In the genomic region with DNA sequence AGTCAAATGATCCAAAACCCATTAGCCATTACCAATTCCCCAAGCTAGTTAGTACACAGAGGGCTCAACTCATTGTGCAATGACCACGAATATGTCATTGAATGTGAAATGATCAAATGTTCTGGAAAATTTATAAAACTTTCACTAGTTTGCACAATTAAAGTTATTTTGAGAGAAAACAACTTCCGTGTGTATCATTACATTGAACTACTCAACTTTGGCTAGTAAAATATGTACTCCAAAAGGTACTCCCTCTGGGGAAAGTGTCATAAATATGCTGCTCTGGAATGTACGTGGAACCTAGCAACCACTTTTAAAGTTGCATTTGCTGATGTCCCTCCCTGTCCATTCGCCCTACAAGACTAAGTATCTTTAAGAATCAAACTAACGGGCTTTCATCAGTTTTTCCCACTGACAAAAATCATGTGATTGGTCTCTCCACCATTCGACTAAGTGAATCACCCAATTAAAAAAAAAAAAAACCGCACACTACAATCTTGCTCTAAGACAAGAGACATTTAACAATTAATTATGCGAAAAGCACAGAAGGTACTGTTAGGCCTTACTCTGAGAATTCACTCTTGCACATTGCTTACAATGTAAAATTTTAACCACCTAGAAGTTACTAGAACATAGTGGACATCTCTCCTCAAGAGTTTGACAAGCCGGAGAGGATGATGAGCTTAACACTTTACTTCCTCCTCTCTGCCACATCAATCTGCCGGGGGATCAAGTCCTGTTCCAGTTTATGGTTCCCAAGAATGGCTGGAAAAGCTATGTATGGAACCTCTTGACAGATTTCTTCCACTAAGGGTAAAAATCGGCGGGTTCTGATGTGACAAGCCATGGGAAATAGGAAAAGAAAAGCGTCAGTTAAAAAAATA, we compare ENCODE assay signal across 8 cellular contexts. TPM values are rescaled to one million over a fixed set of nuclear protein-coding genes. Genes with fewer than 3 reads are reported as not detected.
DNase-seq lines count a peak whose midpoint lies in the region; ATAC-seq and TF ChIP-seq lines count a peak whose summit lies in the region.

No MANE protein-coding gene starts in this region.

- H3K9ac ChIP-seq in mucosa of rectum (ENCODE audit: low read depth in 1 of 2, low read length in 2 of 2): peak overlapping the region; percentile 92 to 98

- peak overlapping the region; percentile 98 for H3K4me3 Mint-ChIP-seq in CD4-positive, alpha-beta T cell

- H3K27me3 Mint-ChIP-seq in CD4-positive, alpha-beta T cell: no peaks in the 10 kb centered on the region

- H3K4me1 ChIP-seq in mucosa of rectum (ENCODE audit: control insufficient read depth in 2 of 2, insufficient read depth in 2 of 2, low read length in 2 of 2): peaks cover 25 to 27% of the 10 kb centered on the region in 2 donors

- H3K36me3 Mint-ChIP-seq in CD4-positive, alpha-beta T cell (ENCODE audit: low read depth): peaks cover 42% of the 10 kb centered on the region

- H3K4me3 ChIP-seq in LNCaP clone FGC (ENCODE audit: low read depth, low read length): peak overlapping the region; percentile 91
- H3K4me3 ChIP-seq in cardiac fibroblast (replicated peaks in 1 of 2; ENCODE audit: low read depth in 2 of 2, low read length in 2 of 2): peak overlapping the region; percentile 88 to 94
- peak overlapping the region; percentile 92 to 94 for H3K4me3 ChIP-seq in mucosa of rectum (ENCODE audit: low read length in 2 of 2)

- no peaks in the 10 kb centered on the region for H3K9me3 Mint-ChIP-seq in CD4-positive, alpha-beta T cell

- peak overlapping the region; percentile 89 for H3K27ac Mint-ChIP-seq in CD4-positive, alpha-beta T cell

- H3K36me3 ChIP-seq in mucosa of rectum (ENCODE audit: control insufficient read depth in 2 of 2, insufficient read depth in 2 of 2, low read length in 2 of 2): peaks cover 3 to 4% of the 10 kb centered on the region in 2 donors

- intact Hi-C loops in CD4-positive, alpha-beta T cell (cut with DNase I, micrococcal nuclease): loop anchor here in 1 of 2 experiments (5.0 to 10.0 kb wide), 3 partner anchors 122 to 741 kb away; a partner anchor contains a TSS

- no peak for TF ChIP-seq CTCF in CD4-positive, alpha-beta T cell (IDR thresholded peaks at IDR 0.05)
- no peak for TF ChIP-seq CTCF in LNCaP clone FGC (IDR thresholded peaks at IDR 0.05; ENCODE audit: control insufficient read depth, extremely low read depth, insufficient read depth)
- no peak for TF ChIP-seq CTCF in cardiac fibroblast (IDR thresholded peaks at IDR 0.05; ENCODE audit: low read depth, low read length)

- H3K27me3 ChIP-seq in CD4-positive, alpha-beta T cell (ENCODE audit: control insufficient read depth, insufficient read depth, low read length): no peaks in the 10 kb centered on the region
- no peaks in the 10 kb centered on the region for H3K27me3 ChIP-seq in mucosa of rectum (ENCODE audit: control insufficient read depth in 2 of 2, insufficient read depth in 2 of 2, low read length in 2 of 2)

- peaks cover 46% of the 10 kb centered on the region for H3K4me1 Mint-ChIP-seq in CD4-positive, alpha-beta T cell (ENCODE audit: low read depth)

- CTCF ChIA-PET in CD4-positive, alpha-beta T cell (lab: Charles Lee): interaction anchor here (2.4 kb wide), 1 partner anchor 12 kb away, joined by 11 read pairs; no protein-coding TSS in a partner anchor

- no peak overlapping the region for H3K27ac ChIP-seq in CD4-positive, alpha-beta T cell (ENCODE audit: low read depth, low read length)
- peak overlapping the region; percentile 94 to 95 for H3K27ac ChIP-seq in mucosa of rectum (ENCODE audit: low read depth in 2 of 2, low read length in 2 of 2)

- POLR2A ChIA-PET in CD4-positive, alpha-beta T cell (lab: Charles Lee): interaction anchor here (0.6 to 4.0 kb wide), 4 partner anchors 12 to 123 kb away, joined by 3 to 28 read pairs (median 3); a partner anchor contains a TSS

- ATAC-seq in CD4-positive, alpha-beta T cell (ENCODE audit: poor library complexity): no peak
- ATAC-seq in HG02588 (IDR thresholded peaks at IDR 0.05; ENCODE audit: unreplicated experiment): no peak
- ATAC-seq in HG02840 (IDR thresholded peaks at IDR 0.05; ENCODE audit: low FRiP score, unreplicated experiment): no peak

- DNase-seq in CD4-positive, alpha-beta T cell: no peak
- DNase-seq in LNCaP clone FGC (ENCODE audit: low read depth): no peak
- peak; percentile 34 to 51 for DNase-seq in cardiac fibroblast (ENCODE audit: low read depth in 2 of 2)
- no peak for DNase-seq in amygdala (lab: John Stamatoyannopoulos, UW)
- DNase-seq in C1 segment of cervical spinal cord (lab: John Stamatoyannopoulos, UW): no peak

- H3K9me3 ChIP-seq in CD4-positive, alpha-beta T cell (ENCODE audit: control insufficient read depth, low read length): no peaks in the 10 kb centered on the region
- H3K9me3 ChIP-seq in mucosa of rectum (ENCODE audit: control insufficient read depth in 2 of 2, low read length in 2 of 2): no peaks in the 10 kb centered on the region

RNA-seq across cellular contexts. Expression of a gene that starts 1.1 kb away (rescaled TPM):
- total RNA-seq in CD4-positive, alpha-beta T cell: 10 to 100 TPM; 26.5 to 28.3 TPM

RNA-seq across cellular contexts. Expression of a gene that starts 38.1 kb away (rescaled TPM):
- total RNA-seq in CD4-positive, alpha-beta T cell: not detected

Comparison
In these comparisons a context has a peak if more than half of its experiments do, and no peak if none do; other contexts are left out.
1. DNase-seq: peak in cardiac fibroblast (2 of 2); none in CD4-positive, alpha-beta T cell (0 of 10), LNCaP clone FGC (single experiment), amygdala (0 of 56) and C1 segment of cervical spinal cord (0 of 14).
2. Peak in every context shown above with its lines, with median percentiles within 50 percentile points of each other: H3K4me3 ChIP-seq.